10 cellular contexts compared by ENCODE assay signal in the genomic region with DNA sequence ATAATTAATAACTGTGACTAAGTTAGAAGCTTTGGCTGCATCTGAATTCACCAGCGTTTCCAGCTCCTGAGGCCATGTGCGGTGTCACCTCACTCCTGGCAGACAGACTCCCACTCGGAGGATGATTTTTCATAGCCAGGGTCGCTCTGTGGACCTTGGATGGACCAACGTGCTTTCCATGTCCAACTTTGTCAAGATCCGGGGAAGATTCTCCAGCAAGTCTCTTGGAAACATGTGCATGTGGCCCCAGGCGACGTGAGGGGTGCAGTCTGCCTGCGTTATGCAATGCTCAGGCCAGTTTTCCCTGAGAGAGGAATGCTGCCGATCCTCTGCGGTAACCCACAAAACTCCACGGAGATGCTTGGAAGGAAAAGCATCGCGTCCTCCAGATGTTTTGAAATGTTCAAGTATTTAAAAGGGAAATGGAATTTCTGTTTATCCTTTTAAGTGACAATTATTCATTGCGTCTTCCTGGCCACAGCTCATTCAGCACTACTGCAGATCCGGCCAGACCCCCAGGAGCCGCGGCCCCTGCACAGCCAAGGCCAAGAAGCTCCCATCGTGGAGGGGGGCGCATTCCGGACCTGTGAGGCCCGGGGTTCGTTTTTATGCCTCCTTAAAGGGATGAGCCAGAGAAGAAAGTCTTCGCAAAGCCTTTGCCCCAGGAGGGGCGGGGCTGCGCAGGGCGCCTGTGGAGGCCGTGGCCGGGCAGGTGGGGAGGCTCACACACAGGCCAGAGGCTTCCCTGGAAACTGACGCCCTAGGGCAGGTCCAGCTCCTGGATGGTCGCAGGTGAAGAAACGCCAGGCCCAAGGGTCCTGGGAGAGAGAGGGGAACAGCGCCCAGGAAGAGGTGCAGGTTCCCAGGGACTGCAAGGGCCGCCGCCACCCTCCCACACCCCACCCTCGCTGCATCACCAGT. TPM values are rescaled to one million over a fixed set of nuclear protein-coding genes. Genes with fewer than 3 reads are reported as not detected.
DNase-seq lines count a peak whose midpoint lies in the region; ATAC-seq and TF ChIP-seq lines count a peak whose summit lies in the region.
"Had no signal": no experiment of that assay in that cellular context is flagged by ENCODE, and none has a peak within 500 bp of the region (broad histone marks: within the 10 kb centered on the region; RNA-seq: fewer than 3 reads in every experiment).

No MANE protein-coding gene starts in this region.

- TF ChIP-seq CTCF in GM20000 (IDR thresholded peaks at IDR 0.05; ENCODE audit: extremely low read depth, missing control alignments), result no peak

- peaks cover 35% of the 10 kb centered on the region for H3K27me3 Mint-ChIP-seq in activated T-cell treated with anti-CD3 and anti-CD28 coated beads, Interleukin-2, amount 50 U/mL, for 72 hours (ENCODE audit: low read depth)
- peaks cover 5 to 8% of the 10 kb centered on the region in 2 donors for H3K27me3 Mint-ChIP-seq in natural killer cell treated with Interleukin-12 subunit alpha and Interleukin-12 subunit beta and Interleukin-15 and Interleukin-18, amount 100 ng/mL, for 72 hours
- peaks cover 20% of the 10 kb centered on the region for H3K27me3 Mint-ChIP-seq in T-helper 2 cell treated with Interferon-gamma antibody and Interleukin-4, amounts not matched to agents 5 μg/mL and 100 μg/mL, for 36 hours (ENCODE audit: low read depth)
- H3K27me3 Mint-ChIP-seq in activated CD4-positive, alpha-beta T cell treated with anti-CD3 and anti-CD28 coated beads, Interleukin-2, amount 10 ng/mL, durations not matched to agents 7 days and 5 days, result peaks cover 8% of the 10 kb centered on the region

- no peaks in the 10 kb centered on the region for H3K36me3 Mint-ChIP-seq in activated T-cell treated with anti-CD3 and anti-CD28 coated beads, Interleukin-2, amount 50 U/mL, for 72 hours (ENCODE audit: insufficient read depth in 2 of 2)
- H3K36me3 Mint-ChIP-seq in natural killer cell treated with Interleukin-12 subunit alpha and Interleukin-12 subunit beta and Interleukin-15 and Interleukin-18, amount 100 ng/mL, for 72 hours, result no peaks in the 10 kb centered on the region
- no peaks in the 10 kb centered on the region for H3K36me3 Mint-ChIP-seq in T-helper 2 cell treated with Interferon-gamma antibody and Interleukin-4, amounts not matched to agents 5 μg/mL and 100 μg/mL, for 36 hours (ENCODE audit: low read depth)
- no peaks in the 10 kb centered on the region for H3K36me3 Mint-ChIP-seq in activated CD4-positive, alpha-beta T cell treated with anti-CD3 and anti-CD28 coated beads, Interleukin-2, amount 10 ng/mL, durations not matched to agents 7 days and 5 days (ENCODE audit: low read depth)
- H3K36me3 Mint-ChIP-seq: activated naive CD4-positive, alpha-beta T cell treated with anti-CD3 and anti-CD28 coated beads, Interleukin-2, amount 50 U/mL, for 72 hours had no signal

- peaks cover 13% of the 10 kb centered on the region for H3K4me1 Mint-ChIP-seq in activated T-cell treated with anti-CD3 and anti-CD28 coated beads, Interleukin-2, amount 50 U/mL, for 72 hours (ENCODE audit: low read depth)
- H3K4me1 Mint-ChIP-seq in natural killer cell treated with Interleukin-12 subunit alpha and Interleukin-12 subunit beta and Interleukin-15 and Interleukin-18, amount 100 ng/mL, for 72 hours (ENCODE audit: low read depth in 2 of 2), result peaks cover 0 to 8% of the 10 kb centered on the region in 2 donors
- peaks cover 11% of the 10 kb centered on the region for H3K4me1 Mint-ChIP-seq in T-helper 2 cell treated with Interferon-gamma antibody and Interleukin-4, amounts not matched to agents 5 μg/mL and 100 μg/mL, for 36 hours (ENCODE audit: low read depth)
- H3K4me1 Mint-ChIP-seq in activated CD4-positive, alpha-beta T cell treated with anti-CD3 and anti-CD28 coated beads, Interleukin-2, amount 10 ng/mL, durations not matched to agents 7 days and 5 days, result peaks cover 9% of the 10 kb centered on the region

- POLR2A ChIA-PET in activated CD4-positive, alpha-beta T cell treated with anti-CD3 and anti-CD28 coated beads, Interleukin-2, amount 10 ng/mL, durations not matched to agents 7 days and 5 days (lab: Charles Lee), result no interaction called here

- no peak overlapping the region for H3K27ac Mint-ChIP-seq in activated T-cell treated with anti-CD3 and anti-CD28 coated beads, Interleukin-2, amount 50 U/mL, for 72 hours
- H3K27ac Mint-ChIP-seq in natural killer cell treated with Interleukin-12 subunit alpha and Interleukin-12 subunit beta and Interleukin-15 and Interleukin-18, amount 100 ng/mL, for 72 hours, result no peak overlapping the region
- H3K27ac Mint-ChIP-seq in T-helper 2 cell treated with Interferon-gamma antibody and Interleukin-4, amounts not matched to agents 5 μg/mL and 100 μg/mL, for 36 hours, result no peak overlapping the region
- no peak overlapping the region for H3K27ac Mint-ChIP-seq in activated CD4-positive, alpha-beta T cell treated with anti-CD3 and anti-CD28 coated beads, Interleukin-2, amount 10 ng/mL, durations not matched to agents 7 days and 5 days
- H3K27ac Mint-ChIP-seq: activated naive CD4-positive, alpha-beta T cell treated with anti-CD3 and anti-CD28 coated beads, Interleukin-2, amount 50 U/mL, for 72 hours had no signal

- H3K4me3 Mint-ChIP-seq in activated T-cell treated with anti-CD3 and anti-CD28 coated beads, Interleukin-2, amount 50 U/mL, for 72 hours, result no peak overlapping the region
- H3K4me3 Mint-ChIP-seq in natural killer cell treated with Interleukin-12 subunit alpha and Interleukin-12 subunit beta and Interleukin-15 and Interleukin-18, amount 100 ng/mL, for 72 hours, result no peak overlapping the region
- no peak overlapping the region for H3K4me3 Mint-ChIP-seq in T-helper 2 cell treated with Interferon-gamma antibody and Interleukin-4, amounts not matched to agents 5 μg/mL and 100 μg/mL, for 36 hours
- no peak overlapping the region for H3K4me3 Mint-ChIP-seq in activated CD4-positive, alpha-beta T cell treated with anti-CD3 and anti-CD28 coated beads, Interleukin-2, amount 10 ng/mL, durations not matched to agents 7 days and 5 days

- peak; percentile 9 for DNase-seq in activated T-cell treated with anti-CD3 and anti-CD28 coated beads, Interleukin-2, amount 50 U/mL, for 1 hour
- DNase-seq in activated T-cell treated with anti-CD3 and anti-CD28 coated beads, Interleukin-2, amount 50 U/mL, for 72 hours, result no peak
- DNase-seq in fibroblast of gingiva (ENCODE audit: low read depth), result peak; percentile 98
- peak; percentile 29 for DNase-seq in natural killer cell treated with Interleukin-12 subunit alpha and Interleukin-12 subunit beta and Interleukin-15 and Interleukin-18, amount 100 ng/mL, for 72 hours (ENCODE audit: low spot score)
- no peak for DNase-seq in T-helper 2 cell treated with Interferon-gamma antibody and Interleukin-4, amounts not matched to agents 5 μg/mL and 100 μg/mL, for 36 hours (ENCODE audit: low spot score)
- no peak for DNase-seq in activated CD4-positive, alpha-beta T cell treated with anti-CD3 and anti-CD28 coated beads, Interleukin-2, amount 10 ng/mL, durations not matched to agents 7 days and 5 days
- no peak for DNase-seq in GM20000 (ENCODE audit: low spot score)
- DNase-seq in activated T-cell treated with anti-CD3 and anti-CD28 coated beads, Interleukin-2, amount 50 U/mL, for 48 hours, result no peak

- no peak for ATAC-seq in activated T-cell treated with anti-CD3 and anti-CD28 coated beads, Interleukin-2, amount 50 U/mL, for 72 hours (replicated peaks in 1 of 2)
- ATAC-seq in natural killer cell treated with Interleukin-12 subunit alpha and Interleukin-12 subunit beta and Interleukin-15 and Interleukin-18, amount 100 ng/mL, for 72 hours, result no peak
- ATAC-seq: activated naive CD4-positive, alpha-beta T cell treated with anti-CD3 and anti-CD28 coated beads, Interleukin-2, amount 50 U/mL, for 72 hours had no signal

- CTCF ChIA-PET in activated CD4-positive, alpha-beta T cell treated with anti-CD3 and anti-CD28 coated beads, Interleukin-2, amount 10 ng/mL, durations not matched to agents 7 days and 5 days (lab: Charles Lee), result no interaction called here

- no peaks in the 10 kb centered on the region for H3K9me3 Mint-ChIP-seq in activated T-cell treated with anti-CD3 and anti-CD28 coated beads, Interleukin-2, amount 50 U/mL, for 72 hours
- H3K9me3 Mint-ChIP-seq in natural killer cell treated with Interleukin-12 subunit alpha and Interleukin-12 subunit beta and Interleukin-15 and Interleukin-18, amount 100 ng/mL, for 72 hours, result no peaks in the 10 kb centered on the region
- no peaks in the 10 kb centered on the region for H3K9me3 Mint-ChIP-seq in T-helper 2 cell treated with Interferon-gamma antibody and Interleukin-4, amounts not matched to agents 5 μg/mL and 100 μg/mL, for 36 hours
- no peaks in the 10 kb centered on the region for H3K9me3 Mint-ChIP-seq in activated CD4-positive, alpha-beta T cell treated with anti-CD3 and anti-CD28 coated beads, Interleukin-2, amount 10 ng/mL, durations not matched to agents 7 days and 5 days
- H3K9me3 Mint-ChIP-seq: activated naive CD4-positive, alpha-beta T cell treated with anti-CD3 and anti-CD28 coated beads, Interleukin-2, amount 50 U/mL, for 72 hours had no signal

RNA-seq across cellular contexts. Expression of gene C13orf46, which starts 46.0 kb away (rescaled TPM):
- total RNA-seq in activated T-cell treated with anti-CD3 and anti-CD28 coated beads, Interleukin-2, amount 50 U/mL, for 72 hours, result 1 to 10 TPM; 4.6 to 6.9 TPM
- total RNA-seq in natural killer cell treated with Interleukin-12 subunit alpha and Interleukin-12 subunit beta and Interleukin-15 and Interleukin-18, amount 100 ng/mL, for 72 hours, result 1 to 10 TPM in 1 of 2 donors, under 1 TPM in 1; 0.64 to 1.4 TPM
- total RNA-seq in activated CD4-positive, alpha-beta T cell treated with anti-CD3 and anti-CD28 coated beads, Interleukin-2, amount 10 ng/mL, durations not matched to agents 7 days and 5 days, result 1 to 10 TPM; 7.3 to 9.8 TPM
- total RNA-seq: NCI-H460 had no signal

Comparison
In these comparisons a context has a peak if more than half of its experiments do, and no peak if none do; other contexts are left out.
1. DNase-seq: peak in activated T-cell treated with anti-CD3 and anti-CD28 coated beads, Interleukin-2, amount 50 U/mL, for 1 hour (single experiment), fibroblast of gingiva (single experiment) and natural killer cell treated with Interleukin-12 subunit alpha and Interleukin-12 subunit beta and Interleukin-15 and Interleukin-18, amount 100 ng/mL, for 72 hours (single experiment); none in activated T-cell treated with anti-CD3 and anti-CD28 coated beads, Interleukin-2, amount 50 U/mL, for 72 hours (0 of 2), T-helper 2 cell treated with Interferon-gamma antibody and Interleukin-4, amounts not matched to agents 5 μg/mL and 100 μg/mL, for 36 hours (single experiment), activated CD4-positive, alpha-beta T cell treated with anti-CD3 and anti-CD28 coated beads, Interleukin-2, amount 10 ng/mL, durations not matched to agents 7 days and 5 days (single experiment), GM20000 (single experiment) and activated T-cell treated with anti-CD3 and anti-CD28 coated beads, Interleukin-2, amount 50 U/mL, for 48 hours (0 of 2).